ENCODE assay signal across 8 cellular contexts in genomic region chr6:57047257-57047585, GRCh38. TPM values are rescaled to one million over a fixed set of nuclear protein-coding genes. Genes with fewer than 3 reads are reported as not detected.
DNase-seq lines count a peak whose midpoint lies in the region; ATAC-seq and TF ChIP-seq lines count a peak whose summit lies in the region.
"Not testable (repeated sequence)": the region's sequence is repeated elsewhere in the genome, so short reads cannot be mapped to it uniquely, and the experiment has no call there.

No MANE protein-coding gene starts in this region.

- peaks cover 34% of the 10 kb centered on the region for H3K27me3 Mint-ChIP-seq in Calu3 (ENCODE audit: unreplicated experiment)
- peaks cover 27% of the 10 kb centered on the region for H3K27me3 Mint-ChIP-seq in activated T-cell treated with anti-CD3 and anti-CD28 coated beads, Interleukin-2, amount 50 U/mL, for 72 hours (ENCODE audit: low read depth)
- peaks cover 0 to 35% (median 1%) of the 10 kb centered on the region in 5 donors for H3K27me3 Mint-ChIP-seq in naive thymus-derived CD4-positive, alpha-beta T cell

- H3K36me3 ChIP-seq in naive thymus-derived CD4-positive, alpha-beta T cell (ENCODE audit: control insufficient read depth in 2 of 3, insufficient read depth in 3 of 3, low read length in 3 of 3) = peaks cover 0 to 13% (median 3%) of the 10 kb centered on the region in 3 experiments

- not testable (repeated sequence) for H3K4me3 Mint-ChIP-seq in Calu3 (ENCODE audit: low read depth, unreplicated experiment); activated T-cell treated with anti-CD3 and anti-CD28 coated beads, Interleukin-2, amount 50 U/mL, for 72 hours; naive thymus-derived CD4-positive, alpha-beta T cell

- H3K4me3 ChIP-seq in naive thymus-derived CD4-positive, alpha-beta T cell (ENCODE audit: low read length) = not testable (repeated sequence)

- ATAC-seq in GM18873 (IDR thresholded peaks at IDR 0.05; ENCODE audit: low FRiP score, unreplicated experiment) (peak; percentile 16), GM21360 (IDR thresholded peaks at IDR 0.05; ENCODE audit: unreplicated experiment) (peak; percentile 18), HG02610 (IDR thresholded peaks at IDR 0.05; ENCODE audit: unreplicated experiment) (peak; percentile 42), HG03045 (IDR thresholded peaks at IDR 0.05; ENCODE audit: unreplicated experiment) (peak; percentile 23), HG03469 (IDR thresholded peaks at IDR 0.05; ENCODE audit: unreplicated experiment) (peak; percentile 17)
- ATAC-seq in activated T-cell treated with anti-CD3 and anti-CD28 coated beads, Interleukin-2, amount 50 U/mL, for 72 hours (replicated peaks in 1 of 2) = peak; percentile 18 to 24
- peak; percentile 43 for ATAC-seq in naive thymus-derived CD4-positive, alpha-beta T cell

- POLR2A ChIA-PET in naive thymus-derived CD4-positive, alpha-beta T cell (lab: Charles Lee) = not testable (repeated sequence)

- not testable (repeated sequence) for H3K4me1 ChIP-seq in naive thymus-derived CD4-positive, alpha-beta T cell (ENCODE audit: control insufficient read depth in 2 of 2, insufficient read depth in 2 of 2, low read length in 2 of 2)

- CTCF ChIA-PET in Calu3 (lab: Charles Lee); naive thymus-derived CD4-positive, alpha-beta T cell (lab: Charles Lee): not testable (repeated sequence)

- H3K27me3 ChIP-seq in naive thymus-derived CD4-positive, alpha-beta T cell (ENCODE audit: control insufficient read depth in 2 of 2, insufficient read depth in 2 of 2, low read length in 2 of 2) = not testable (repeated sequence)

- TF ChIP-seq CTCF in Calu3 (IDR thresholded peaks at IDR 0.05; ENCODE audit: unreplicated experiment) = not testable (repeated sequence)

- H3K27ac ChIP-seq in naive thymus-derived CD4-positive, alpha-beta T cell (ENCODE audit: low read depth, low read length) = not testable (repeated sequence)

- H3K36me3 Mint-ChIP-seq in Calu3 (ENCODE audit: insufficient read depth, unreplicated experiment) = peaks cover 23% of the 10 kb centered on the region
- H3K36me3 Mint-ChIP-seq in activated T-cell treated with anti-CD3 and anti-CD28 coated beads, Interleukin-2, amount 50 U/mL, for 72 hours (ENCODE audit: insufficient read depth in 2 of 2) = not testable (repeated sequence)
- H3K36me3 Mint-ChIP-seq in naive thymus-derived CD4-positive, alpha-beta T cell = peaks cover 0 to 22% (median 4%) of the 10 kb centered on the region in 5 donors

- not testable (repeated sequence) for H3K9me3 ChIP-seq in naive thymus-derived CD4-positive, alpha-beta T cell (ENCODE audit: control insufficient read depth in 2 of 3, low read length in 3 of 3)

- not testable (repeated sequence) for H3K27ac Mint-ChIP-seq in Calu3 (ENCODE audit: unreplicated experiment); activated T-cell treated with anti-CD3 and anti-CD28 coated beads, Interleukin-2, amount 50 U/mL, for 72 hours; naive thymus-derived CD4-positive, alpha-beta T cell

- intact Hi-C loops in Calu3 (cut with micrococcal nuclease; ENCODE audit: unreplicated experiment) = not testable (repeated sequence)
- intact Hi-C loops in naive thymus-derived CD4-positive, alpha-beta T cell (cut with micrococcal nuclease) = loop anchor here in 1 of 2 donors (2.0 kb wide), 2 partner anchors 176 to 270 kb away; partner anchors contain the start of genes PRIM2 and RAB23

- H3K4me1 Mint-ChIP-seq in Calu3 (ENCODE audit: low read depth, unreplicated experiment) = peaks cover 10% of the 10 kb centered on the region
- H3K4me1 Mint-ChIP-seq in activated T-cell treated with anti-CD3 and anti-CD28 coated beads, Interleukin-2, amount 50 U/mL, for 72 hours (ENCODE audit: low read depth) = peaks cover 30% of the 10 kb centered on the region
- H3K4me1 Mint-ChIP-seq in naive thymus-derived CD4-positive, alpha-beta T cell = peaks cover 21 to 41% (median 32%) of the 10 kb centered on the region in 7 donors

- BruUV-seq in Calu3 (replicated peaks; lab: Mats Ljungman, UMichigan) = TSS peak; percentile 43

- DNase-seq in Calu3; activated T-cell treated with anti-CD3 and anti-CD28 coated beads, Interleukin-2, amount 50 U/mL, for 72 hours; naive thymus-derived CD4-positive, alpha-beta T cell: not testable (repeated sequence)

- not testable (repeated sequence) for H3K9me3 Mint-ChIP-seq in Calu3 (ENCODE audit: low read depth, unreplicated experiment); activated T-cell treated with anti-CD3 and anti-CD28 coated beads, Interleukin-2, amount 50 U/mL, for 72 hours; naive thymus-derived CD4-positive, alpha-beta T cell

RNA-seq across cellular contexts. Expression of gene KIAA1586, which starts 0.7 kb away (rescaled TPM):
- 11.2 and 12.6 TPM in 2 replicates for total RNA-seq in Calu3 (2022)
- total RNA-seq in activated T-cell treated with anti-CD3 and anti-CD28 coated beads, Interleukin-2, amount 50 U/mL, for 72 hours = 10 to 100 TPM; 12.1 to 12.4 TPM
- total RNA-seq in naive thymus-derived CD4-positive, alpha-beta T cell = 10 to 100 TPM; 13.5 to 21.5 (median 16.0) TPM
- polyA plus RNA-seq in naive thymus-derived CD4-positive, alpha-beta T cell = 1 to 10 TPM; 7.9 to 9.6 TPM

RNA-seq across cellular contexts. Expression of gene ZNF451, which starts 42.8 kb away (rescaled TPM):
- total RNA-seq in Calu3 (2022) = 61.7 and 68.7 TPM in 2 replicates
- total RNA-seq in activated T-cell treated with anti-CD3 and anti-CD28 coated beads, Interleukin-2, amount 50 U/mL, for 72 hours = 10 to 100 TPM; 73.8 to 76.2 TPM
- total RNA-seq in naive thymus-derived CD4-positive, alpha-beta T cell = 100 to 1,000 TPM in 2 of 5 experiments, 10 to 100 TPM in 3; 63.4 to 116 (median 96.6) TPM
- polyA plus RNA-seq in naive thymus-derived CD4-positive, alpha-beta T cell = 10 to 100 TPM; 29.8 to 35.6 TPM
